Comparison of ENCODE assay signal across 13 cellular contexts in genomic region chr5:76406014-76406413, GRCh38. TPM values are rescaled to one million over a fixed set of nuclear protein-coding genes. Genes with fewer than 3 reads are reported as not detected.
DNase-seq lines count a peak whose midpoint lies in the region; ATAC-seq and TF ChIP-seq lines count a peak whose summit lies in the region.
"Had no signal": no experiment of that assay in that cellular context is flagged by ENCODE, and none has a peak within 500 bp of the region (broad histone marks: within the 10 kb centered on the region; RNA-seq: fewer than 3 reads in every experiment).

No MANE protein-coding gene starts in this region.

- H3K9me3 Mint-ChIP-seq in activated CD4-positive, alpha-beta T cell treated with anti-CD3 and anti-CD28 coated beads, Interleukin-2, amount 10 ng/mL, durations not matched to agents 7 days and 5 days, result peaks cover 6% of the 10 kb centered on the region

- no peaks in the 10 kb centered on the region for H3K27me3 Mint-ChIP-seq in activated CD4-positive, alpha-beta T cell treated with anti-CD3 and anti-CD28 coated beads, Interleukin-2, amount 10 ng/mL, durations not matched to agents 7 days and 5 days

- H3K27ac ChIP-seq in neutrophil (peak overlapping the region; percentile 93), foreskin keratinocyte (no peak overlapping the region)

- peaks cover 38% of the 10 kb centered on the region for H3K36me3 Mint-ChIP-seq in activated CD4-positive, alpha-beta T cell treated with anti-CD3 and anti-CD28 coated beads, Interleukin-2, amount 10 ng/mL, durations not matched to agents 7 days and 5 days (ENCODE audit: low read depth)

- TF ChIP-seq CTCF in neutrophil (IDR thresholded peaks at IDR 0.05) (no peak), foreskin keratinocyte (conservative IDR thresholded peaks at IDR 0.05) (no peak)

- H3K4me3 Mint-ChIP-seq in activated CD4-positive, alpha-beta T cell treated with anti-CD3 and anti-CD28 coated beads, Interleukin-2, amount 10 ng/mL, durations not matched to agents 7 days and 5 days, result peak overlapping the region; percentile 94

- CTCF ChIA-PET in activated CD4-positive, alpha-beta T cell treated with anti-CD3 and anti-CD28 coated beads, Interleukin-2, amount 10 ng/mL, durations not matched to agents 7 days and 5 days (lab: Charles Lee), result interaction anchor here (1.2 to 2.7 kb wide), 5 partner anchors 11 to 234 kb away, joined by 3 to 12 read pairs (median 3); no protein-coding TSS in a partner anchor

- H3K4me1 Mint-ChIP-seq in activated CD4-positive, alpha-beta T cell treated with anti-CD3 and anti-CD28 coated beads, Interleukin-2, amount 10 ng/mL, durations not matched to agents 7 days and 5 days, result peaks cover 76% of the 10 kb centered on the region

- peak overlapping the region; percentile 100 for H3K27ac Mint-ChIP-seq in activated CD4-positive, alpha-beta T cell treated with anti-CD3 and anti-CD28 coated beads, Interleukin-2, amount 10 ng/mL, durations not matched to agents 7 days and 5 days

- peak overlapping the region; percentile 28 to 74 for H3K4me3 ChIP-seq in neutrophil (ENCODE audit: low read depth in 1 of 2, low read length in 1 of 2)

- peaks cover 61 to 67% of the 10 kb centered on the region in 2 experiments for H3K4me1 ChIP-seq in neutrophil (ENCODE audit: control insufficient read depth in 1 of 2, insufficient read depth in 1 of 2, low read depth in 1 of 2, low read length in 1 of 2)
- no peaks in the 10 kb centered on the region for H3K4me1 ChIP-seq in foreskin keratinocyte

- ATAC-seq in foreskin keratinocyte, result no peak
- ATAC-seq: left lobe of liver had no signal

- POLR2A ChIA-PET in activated CD4-positive, alpha-beta T cell treated with anti-CD3 and anti-CD28 coated beads, Interleukin-2, amount 10 ng/mL, durations not matched to agents 7 days and 5 days (lab: Charles Lee), result interaction anchor here (2.9 kb wide), 1 partner anchor 137 kb away, joined by 12 read pairs; no protein-coding TSS in a partner anchor

- H3K9me3 ChIP-seq in neutrophil, result no peaks in the 10 kb centered on the region

- no peaks in the 10 kb centered on the region for H3K27me3 ChIP-seq in neutrophil
- peaks cover 60% of the 10 kb centered on the region for H3K27me3 ChIP-seq in foreskin keratinocyte

- DNase-seq in activated CD4-positive, alpha-beta T cell treated with anti-CD3 and anti-CD28 coated beads, Interleukin-2, amount 10 ng/mL, durations not matched to agents 7 days and 5 days, result no peak
- DNase-seq in activated CD4-positive, alpha-beta T cell treated with anti-CD3 and anti-CD28 coated beads for 48 hours, result no peak
- DNase-seq in MV-4-11 (lab: John Stamatoyannopoulos, UW), result peak; percentile 47
- DNase-seq in amniotic epithelial cell (ENCODE audit: low read depth), result peak; percentile 14
- DNase-seq in stimulated activated CD4-positive, alpha-beta T cell treated with anti-CD3 and anti-CD28 coated beads, Interleukin-4, amount 100 ng/mL, for 24 hours, result no peak
- no peak for DNase-seq in foreskin keratinocyte
- DNase-seq in hypothalamus (lab: John Stamatoyannopoulos, UW), result no peak
- DNase-seq: activated CD8-positive, alpha-beta memory T cell treated with anti-CD3 and anti-CD28 coated beads for 24 hours; EL; NCI-H2171 treated with DMSO at 0.1 percent for 48 hours; occipital lobe had no signal

- no peaks in the 10 kb centered on the region for H3K36me3 ChIP-seq in neutrophil

RNA-seq across cellular contexts. Expression of gene IQGAP2, which starts 2.9 kb away (rescaled TPM):
- total RNA-seq in activated CD4-positive, alpha-beta T cell treated with anti-CD3 and anti-CD28 coated beads, Interleukin-2, amount 10 ng/mL, durations not matched to agents 7 days and 5 days, result 100 to 1,000 TPM in 1 of 2 experiments, 10 to 100 TPM in 1; 90.5 to 117 TPM
- total RNA-seq in foreskin keratinocyte, result 0.11 TPM in 1 of 2 replicates, not detected in the other
- not detected in 2 replicates for polyA plus RNA-seq in foreskin keratinocyte

Comparison
In these comparisons a context has a peak if more than half of its experiments do, and no peak if none do; other contexts are left out.
1. DNase-seq: peak in MV-4-11 (single experiment) and amniotic epithelial cell (single experiment); none in activated CD4-positive, alpha-beta T cell treated with anti-CD3 and anti-CD28 coated beads, Interleukin-2, amount 10 ng/mL, durations not matched to agents 7 days and 5 days (single experiment), activated CD4-positive, alpha-beta T cell treated with anti-CD3 and anti-CD28 coated beads for 48 hours (single experiment), stimulated activated CD4-positive, alpha-beta T cell treated with anti-CD3 and anti-CD28 coated beads, Interleukin-4, amount 100 ng/mL, for 24 hours (single experiment), foreskin keratinocyte (0 of 2) and hypothalamus (0 of 51).
2. RNA of gene IQGAP2, which starts 2.9 kb away (total RNA-seq): 90.5 to 117 TPM in activated CD4-positive, alpha-beta T cell treated with anti-CD3 and anti-CD28 coated beads, Interleukin-2, amount 10 ng/mL, durations not matched to agents 7 days and 5 days; 0.11 TPM in foreskin keratinocyte; every median in the first group is over 10 times any median in the second.